In genomic region chr13:77274126-77274525, GRCh38 we compare ENCODE assay signal across 22 cellular contexts. TPM values are rescaled to one million over a fixed set of nuclear protein-coding genes. Genes with fewer than 3 reads are reported as not detected.
DNase-seq lines count a peak whose midpoint lies in the region; ATAC-seq and TF ChIP-seq lines count a peak whose summit lies in the region.
"Had no signal": no experiment of that assay in that cellular context is flagged by ENCODE, and none has a peak within 500 bp of the region (broad histone marks: within the 10 kb centered on the region; RNA-seq: fewer than 3 reads in every experiment).

No MANE protein-coding gene starts in this region.

- ATAC-seq in CD4-positive, CD25-positive, alpha-beta regulatory T cell (ENCODE audit: low read depth in 2 of 2) = no peak
- no peak for ATAC-seq in GM21367 (IDR thresholded peaks at IDR 0.05; ENCODE audit: unreplicated experiment)
- ATAC-seq: GM23338; lower lobe of right lung; stimulated activated naive CD8-positive, alpha-beta T cell treated with anti-CD3 and anti-CD28 coated beads, Interleukin-15, Interleukin-2, amounts not matched to agents 100 U/mL and 50 U/mL, for 24 hours; WTC11 had no signal

- H3K4me3 ChIP-seq in CD4-positive, CD25-positive, alpha-beta regulatory T cell (ENCODE audit: low read depth, low read length) = no peak overlapping the region
- H3K4me3 ChIP-seq in choroid plexus epithelial cell (ENCODE audit: low read depth, low read length) (no peak overlapping the region), mesendoderm (ENCODE audit: low read length) (no peak overlapping the region), colonic mucosa (no peak overlapping the region)
- H3K4me3 ChIP-seq: esophagus squamous epithelium, GM23338, lower lobe of right lung, smooth muscle cell, tibial artery had no signal

- no peaks in the 10 kb centered on the region for H3K79me2 ChIP-seq in mesendoderm (ENCODE audit: control insufficient read depth, insufficient read depth, low read length)

- no peak overlapping the region for H3K27ac ChIP-seq in CD4-positive, CD25-positive, alpha-beta regulatory T cell (ENCODE audit: insufficient read depth, low read length, poor library complexity, severe bottlenecking)
- H3K27ac ChIP-seq in mesendoderm (ENCODE audit: low read depth, low read length) = no peak overlapping the region
- H3K27ac ChIP-seq in colonic mucosa = no peak overlapping the region
- H3K27ac ChIP-seq: esophagus squamous epithelium, lower lobe of right lung, tibial artery had no signal

- no peaks in the 10 kb centered on the region for H3K4me1 ChIP-seq in CD4-positive, CD25-positive, alpha-beta regulatory T cell (ENCODE audit: control insufficient read depth, insufficient read depth, low read length, poor library complexity, severe bottlenecking)
- H3K4me1 ChIP-seq in mesendoderm (ENCODE audit: control insufficient read depth, low read depth, low read length) (no peaks in the 10 kb centered on the region), colonic mucosa (no peaks in the 10 kb centered on the region)
- H3K4me1 ChIP-seq: esophagus squamous epithelium, lower lobe of right lung, tibial artery had no signal

- H2BK5ac ChIP-seq in mesendoderm (ENCODE audit: low read length) = no peak overlapping the region

- no peak overlapping the region for H4K5ac ChIP-seq in mesendoderm (ENCODE audit: low read length)

- H3K79me1 ChIP-seq in mesendoderm (ENCODE audit: low read length) = no peaks in the 10 kb centered on the region

- no peak overlapping the region for H4K8ac ChIP-seq in mesendoderm (ENCODE audit: low read depth, low read length)

- H2BK120ac ChIP-seq in mesendoderm (ENCODE audit: low read depth, low read length) = no peak overlapping the region

- intact Hi-C loops in colonic mucosa (cut with DNase I) = no loop called here

- TF ChIP-seq CTCF in LNCAP (IDR thresholded peaks at IDR 0.05) (peak; percentile 9; the same call in 1 of the 2 replicates), choroid plexus epithelial cell (conservative IDR thresholded peaks at IDR 0.05; ENCODE audit: low read depth, low read length) (no peak), colonic mucosa (IDR thresholded peaks at IDR 0.05) (no peak)

- no peak overlapping the region for H3K4me3 Mint-ChIP-seq in CD4-positive, CD25-positive, alpha-beta regulatory T cell
- H3K4me3 Mint-ChIP-seq: GM23338, WTC11 had no signal

- DNase-seq in CD4-positive, CD25-positive, alpha-beta regulatory T cell = no peak
- DNase-seq in choroid plexus epithelial cell (ENCODE audit: low read depth) = peak; percentile 5
- peak; percentile 1 for DNase-seq in mesendoderm
- DNase-seq in colonic mucosa = no peak
- DNase-seq in NCI-H2081 treated with DMSO at 0.1 percent for 48 hours (lab: John Stamatoyannopoulos, UW) = no peak
- DNase-seq: activated CD4-positive, alpha-beta T cell treated with anti-CD3 and anti-CD28 coated beads, Interleukin-2, amount 50 U/mL, for 4 hours; activated CD8-positive, alpha-beta memory T cell treated with anti-CD3 and anti-CD28 coated beads, Interleukin-2, amount 50 U/mL, for 48 hours; AML-193; anterior cingulate cortex; esophagus squamous epithelium; lower lobe of right lung; NCI-H1105; NCI-H2029; NK-92 treated with Interleukin-12 subunit alpha and Interleukin-12 subunit beta, amount 100 ng/mL, for 24 hours; SK-N-SH; stimulated activated naive CD8-positive, alpha-beta T cell treated with anti-CD3 and anti-CD28 coated beads, Interleukin-15, Interleukin-2, amounts not matched to agents 100 U/mL and 50 U/mL, for 24 hours; tibial artery had no signal

- no peaks in the 10 kb centered on the region for H3K9me3 ChIP-seq in CD4-positive, CD25-positive, alpha-beta regulatory T cell (ENCODE audit: control insufficient read depth in 2 of 2, low read length in 2 of 2)
- H3K9me3 ChIP-seq in colonic mucosa = no peaks in the 10 kb centered on the region
- H3K9me3 ChIP-seq: esophagus squamous epithelium, lower lobe of right lung, SK-N-SH, tibial artery had no signal

- no peak overlapping the region for H3K18ac ChIP-seq in mesendoderm (ENCODE audit: low read length)

- H3K4ac ChIP-seq in mesendoderm (ENCODE audit: low read depth, low read length) = no peak overlapping the region

- peaks cover 47% of the 10 kb centered on the region for H3K36me3 Mint-ChIP-seq in CD4-positive, CD25-positive, alpha-beta regulatory T cell

- H3K9ac ChIP-seq in mesendoderm (ENCODE audit: low read length) (no peak overlapping the region), colonic mucosa (ENCODE audit: low read depth in 2 of 2, low read length in 2 of 2) (no peak overlapping the region)
- H3K9ac ChIP-seq: SK-N-SH had no signal

- peaks cover 0 to 2% (median 0%) of the 10 kb centered on the region in 7 donors for H3K9me3 Mint-ChIP-seq in CD4-positive, CD25-positive, alpha-beta regulatory T cell
- H3K9me3 Mint-ChIP-seq: GM23338, WTC11 had no signal

- no peaks in the 10 kb centered on the region for H3K27me3 ChIP-seq in CD4-positive, CD25-positive, alpha-beta regulatory T cell (ENCODE audit: control insufficient read depth, insufficient read depth, low read length)
- no peaks in the 10 kb centered on the region for H3K27me3 ChIP-seq in mesendoderm (ENCODE audit: insufficient read depth, low read length, poor library complexity)
- no peaks in the 10 kb centered on the region for H3K27me3 ChIP-seq in colonic mucosa
- H3K27me3 ChIP-seq: esophagus squamous epithelium, tibial artery had no signal

- H3K23ac ChIP-seq in mesendoderm (ENCODE audit: low read length) = no peak overlapping the region

- H3K4me1 Mint-ChIP-seq in CD4-positive, CD25-positive, alpha-beta regulatory T cell = peaks cover 16 to 30% (median 23%) of the 10 kb centered on the region in 4 donors
- H3K4me1 Mint-ChIP-seq: GM23338, WTC11 had no signal

- no peak overlapping the region for H3K4me2 ChIP-seq in mesendoderm (ENCODE audit: low read length)
- H3K4me2 ChIP-seq: GM23338, SK-N-SH, smooth muscle cell had no signal

- H2AK5ac ChIP-seq in mesendoderm (ENCODE audit: low read length) = no peak overlapping the region

- H3K56ac ChIP-seq in mesendoderm (ENCODE audit: low read length) = no peak overlapping the region

- H3K36me3 ChIP-seq in CD4-positive, CD25-positive, alpha-beta regulatory T cell (ENCODE audit: control insufficient read depth, insufficient read depth, low read length) = peaks cover 70% of the 10 kb centered on the region
- no peaks in the 10 kb centered on the region for H3K36me3 ChIP-seq in mesendoderm (ENCODE audit: control insufficient read depth, insufficient read depth, low read length)
- H3K36me3 ChIP-seq in colonic mucosa = no peaks in the 10 kb centered on the region

- no CpG with 5 or more reads among the region's 1 CpG for WGBS in mesendoderm (ENCODE audit: extremely low coverage, insufficient coverage, low lambda C conversion rate)

- peak overlapping the region in 2 of 3 donors; percentile 42 to 52 for H3K27ac Mint-ChIP-seq in CD4-positive, CD25-positive, alpha-beta regulatory T cell
- H3K27ac Mint-ChIP-seq: GM23338, WTC11 had no signal

- H3K27me3 Mint-ChIP-seq in CD4-positive, CD25-positive, alpha-beta regulatory T cell = no peaks in the 10 kb centered on the region

- H2BK15ac ChIP-seq in mesendoderm (replicated peaks; ENCODE audit: low read depth) = no peak overlapping the region

RNA-seq across cellular contexts. Expression of gene MYCBP2, which starts 52.8 kb away (rescaled TPM):
- 189 TPM for total RNA-seq in CD4-positive, CD25-positive, alpha-beta regulatory T cell
- polyA plus RNA-seq in CD4-positive, CD25-positive, alpha-beta regulatory T cell = 10 to 100 TPM; 20.8 to 35.9 (median 26.4) TPM
- polyA plus RNA-seq in mesendoderm (2013, experiment 1 of 2) = 19.4 TPM
- polyA plus RNA-seq in mesendoderm (2013, experiment 2 of 2) = 19.5 TPM
- total RNA-seq in colonic mucosa = 10 to 100 TPM; 41.2 to 42.6 TPM

Comparison
In these comparisons a context has a peak if more than half of its experiments do, and no peak if none do; other contexts are left out.
1. DNase-seq: peak in choroid plexus epithelial cell (single experiment) and mesendoderm (single experiment); none in CD4-positive, CD25-positive, alpha-beta regulatory T cell (0 of 3), colonic mucosa (single experiment) and NCI-H2081 treated with DMSO at 0.1 percent for 48 hours (single experiment).